In the genomic region with DNA sequence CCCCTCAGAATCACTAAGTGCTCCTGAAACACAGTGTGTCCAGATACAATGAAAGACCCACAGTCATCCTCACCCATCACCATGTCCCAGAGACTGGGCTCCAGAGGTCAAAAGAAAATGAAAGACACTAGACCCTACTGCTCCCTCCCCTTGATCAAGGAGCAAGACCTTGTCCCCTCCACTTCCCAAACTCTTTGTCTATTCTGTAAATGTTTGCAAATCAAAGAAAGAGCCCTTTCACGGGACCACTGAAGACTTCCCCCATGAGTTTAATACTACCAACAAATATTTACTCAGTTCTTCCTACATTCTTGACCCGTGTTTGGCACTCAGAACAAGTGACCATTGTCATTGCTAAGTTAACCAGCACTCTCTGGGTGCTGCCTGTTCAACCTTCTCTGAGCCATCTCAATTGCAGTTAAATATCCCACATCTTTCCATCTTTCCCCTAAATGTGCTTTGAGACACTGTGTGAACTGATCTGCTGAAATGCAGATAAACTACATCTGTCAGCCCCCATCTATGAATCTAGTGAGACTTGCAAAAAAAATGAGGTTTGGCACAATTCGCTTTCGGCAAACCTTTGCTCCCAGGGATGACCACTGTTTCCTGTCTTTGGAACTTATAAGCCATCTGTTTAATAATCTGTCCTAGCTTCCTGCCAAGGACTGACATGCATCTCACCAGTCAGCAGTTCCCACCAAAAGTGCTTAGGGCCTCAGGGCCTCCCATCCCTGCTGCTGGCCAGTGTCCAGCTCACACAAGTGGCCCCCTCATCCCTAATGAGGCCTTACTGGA, we compare ENCODE assay signal across 1 cellular context.
TF ChIP-seq lines count a peak whose summit lies in the region.

No MANE protein-coding gene starts in this region.

TF ChIP-seq in HepG2, 621 proteins besides CTCF, POLR2A, EP300 and RAD21 (continued from another document and continues in another):
- TF ChIP-seq ZNF136 (CRISPR knock-in tag; IDR thresholded peaks at IDR 0.05; ENCODE audit: low read depth), result peak; percentile 58; the same call in 1 of the 2 replicates
- TF ChIP-seq MAFK (conservative IDR thresholded peaks at IDR 0.05 in 1 of 2, IDR thresholded peaks at IDR 0.05 in 1 of 2; ENCODE audit: low read length in 2 of 2), result peak; percentile 61 to 62; a peak in 3 of 4 replicates
- TF ChIP-seq YY1 (IDR thresholded peaks at IDR 0.05; ENCODE audit: insufficient read depth, insufficient replicate concordance, low read depth, low read length), result peak; percentile 53
- TF ChIP-seq, protein P1, sequence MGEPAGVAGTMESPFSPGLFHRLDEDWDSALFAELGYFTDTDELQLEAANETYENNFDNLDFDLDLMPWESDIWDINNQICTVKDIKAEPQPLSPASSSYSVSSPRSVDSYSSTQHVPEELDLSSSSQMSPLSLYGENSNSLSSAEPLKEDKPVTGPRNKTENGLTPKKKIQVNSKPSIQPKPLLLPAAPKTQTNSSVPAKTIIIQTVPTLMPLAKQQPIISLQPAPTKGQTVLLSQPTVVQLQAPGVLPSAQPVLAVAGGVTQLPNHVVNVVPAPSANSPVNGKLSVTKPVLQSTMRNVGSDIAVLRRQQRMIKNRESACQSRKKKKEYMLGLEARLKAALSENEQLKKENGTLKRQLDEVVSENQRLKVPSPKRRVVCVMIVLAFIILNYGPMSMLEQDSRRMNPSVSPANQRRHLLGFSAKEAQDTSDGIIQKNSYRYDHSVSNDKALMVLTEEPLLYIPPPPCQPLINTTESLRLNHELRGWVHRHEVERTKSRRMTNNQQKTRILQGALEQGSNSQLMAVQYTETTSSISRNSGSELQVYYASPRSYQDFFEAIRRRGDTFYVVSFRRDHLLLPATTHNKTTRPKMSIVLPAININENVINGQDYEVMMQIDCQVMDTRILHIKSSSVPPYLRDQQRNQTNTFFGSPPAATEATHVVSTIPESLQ (CRISPR knock-in tag; conservative IDR thresholded peaks at IDR 0.05), result no peak
- TF ChIP-seq ZNF788 (CRISPR knock-in tag; IDR thresholded peaks at IDR 0.05; ENCODE audit: borderline replicate concordance), result peak; percentile 33; the same call in 1 of the 2 replicates
- TF ChIP-seq SIN3B (IDR thresholded peaks at IDR 0.05; ENCODE audit: low read length), result no peak
- peak; percentile 32; the same call in 1 of the 2 replicates for TF ChIP-seq POGZ (CRISPR knock-in tag; IDR thresholded peaks at IDR 0.05)
- TF ChIP-seq HMGA1 (CRISPR knock-in tag; conservative IDR thresholded peaks at IDR 0.05), result no peak
- TF ChIP-seq THAP11 (CRISPR knock-in tag; IDR thresholded peaks at IDR 0.05), result peak; percentile 0; the same call in 1 of the 2 replicates
- TF ChIP-seq, protein P2, sequence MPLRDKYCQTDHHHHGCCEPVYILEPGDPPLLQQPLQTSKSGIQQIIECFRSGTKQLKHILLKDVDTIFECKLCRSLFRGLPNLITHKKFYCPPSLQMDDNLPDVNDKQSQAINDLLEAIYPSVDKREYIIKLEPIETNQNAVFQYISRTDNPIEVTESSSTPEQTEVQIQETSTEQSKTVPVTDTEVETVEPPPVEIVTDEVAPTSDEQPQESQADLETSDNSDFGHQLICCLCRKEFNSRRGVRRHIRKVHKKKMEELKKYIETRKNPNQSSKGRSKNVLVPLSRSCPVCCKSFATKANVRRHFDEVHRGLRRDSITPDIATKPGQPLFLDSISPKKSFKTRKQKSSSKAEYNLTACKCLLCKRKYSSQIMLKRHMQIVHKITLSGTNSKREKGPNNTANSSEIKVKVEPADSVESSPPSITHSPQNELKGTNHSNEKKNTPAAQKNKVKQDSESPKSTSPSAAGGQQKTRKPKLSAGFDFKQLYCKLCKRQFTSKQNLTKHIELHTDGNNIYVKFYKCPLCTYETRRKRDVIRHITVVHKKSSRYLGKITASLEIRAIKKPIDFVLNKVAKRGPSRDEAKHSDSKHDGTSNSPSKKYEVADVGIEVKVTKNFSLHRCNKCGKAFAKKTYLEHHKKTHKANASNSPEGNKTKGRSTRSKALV (CRISPR knock-in tag; IDR thresholded peaks at IDR 0.05), result no peak
- TF ChIP-seq, protein P3, sequence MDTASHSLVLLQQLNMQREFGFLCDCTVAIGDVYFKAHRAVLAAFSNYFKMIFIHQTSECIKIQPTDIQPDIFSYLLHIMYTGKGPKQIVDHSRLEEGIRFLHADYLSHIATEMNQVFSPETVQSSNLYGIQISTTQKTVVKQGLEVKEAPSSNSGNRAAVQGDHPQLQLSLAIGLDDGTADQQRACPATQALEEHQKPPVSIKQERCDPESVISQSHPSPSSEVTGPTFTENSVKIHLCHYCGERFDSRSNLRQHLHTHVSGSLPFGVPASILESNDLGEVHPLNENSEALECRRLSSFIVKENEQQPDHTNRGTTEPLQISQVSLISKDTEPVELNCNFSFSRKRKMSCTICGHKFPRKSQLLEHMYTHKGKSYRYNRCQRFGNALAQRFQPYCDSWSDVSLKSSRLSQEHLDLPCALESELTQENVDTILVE (CRISPR knock-in tag; IDR thresholded peaks at IDR 0.05), result no peak; the same call in 1 of the 2 replicates
- no peak for TF ChIP-seq KAT2B (IDR thresholded peaks at IDR 0.05; ENCODE audit: borderline replicate concordance, low read depth, low read length)
- no peak for TF ChIP-seq ZNF235 (CRISPR knock-in tag; IDR thresholded peaks at IDR 0.05; ENCODE audit: borderline replicate concordance)
- TF ChIP-seq TBL1XR1 (IDR thresholded peaks at IDR 0.05; ENCODE audit: borderline replicate concordance, low read length, partially characterized antibody), result no peak
- no peak for TF ChIP-seq ZNF224 (CRISPR knock-in tag; IDR thresholded peaks at IDR 0.05)
- 0 out of 2 replicates have a peak, but pooled peaks have one; percentile 54 for TF ChIP-seq KAT8 (CRISPR knock-in tag; IDR thresholded peaks at IDR 0.05)
- peak; percentile 84 for TF ChIP-seq FOXP4 (CRISPR knock-in tag; IDR thresholded peaks at IDR 0.05)
- TF ChIP-seq ZNF121 (CRISPR knock-in tag; IDR thresholded peaks at IDR 0.05), result peak; percentile 41; the same call in 1 of the 2 replicates
- TF ChIP-seq, protein P4, sequence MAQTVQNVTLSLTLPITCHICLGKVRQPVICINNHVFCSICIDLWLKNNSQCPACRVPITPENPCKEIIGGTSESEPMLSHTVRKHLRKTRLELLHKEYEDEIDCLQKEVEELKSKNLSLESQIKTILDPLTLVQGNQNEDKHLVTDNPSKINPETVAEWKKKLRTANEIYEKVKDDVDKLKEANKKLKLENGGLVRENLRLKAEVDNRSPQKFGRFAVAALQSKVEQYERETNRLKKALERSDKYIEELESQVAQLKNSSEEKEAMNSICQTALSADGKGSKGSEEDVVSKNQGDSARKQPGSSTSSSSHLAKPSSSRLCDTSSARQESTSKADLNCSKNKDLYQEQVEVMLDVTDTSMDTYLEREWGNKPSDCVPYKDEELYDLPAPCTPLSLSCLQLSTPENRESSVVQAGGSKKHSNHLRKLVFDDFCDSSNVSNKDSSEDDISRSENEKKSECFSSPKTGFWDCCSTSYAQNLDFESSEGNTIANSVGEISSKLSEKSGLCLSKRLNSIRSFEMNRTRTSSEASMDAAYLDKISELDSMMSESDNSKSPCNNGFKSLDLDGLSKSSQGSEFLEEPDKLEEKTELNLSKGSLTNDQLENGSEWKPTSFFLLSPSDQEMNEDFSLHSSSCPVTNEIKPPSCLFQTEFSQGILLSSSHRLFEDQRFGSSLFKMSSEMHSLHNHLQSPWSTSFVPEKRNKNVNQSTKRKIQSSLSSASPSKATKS (CRISPR knock-in tag; IDR thresholded peaks at IDR 0.05), result no peak
- 0 out of 2 replicates have a peak, but pooled peaks have one; percentile 50 for TF ChIP-seq ZNF549 (CRISPR knock-in tag; IDR thresholded peaks at IDR 0.05)
- TF ChIP-seq HMG20B (CRISPR knock-in tag; conservative IDR thresholded peaks at IDR 0.05), result peak; percentile 68; the same call in 1 of the 2 replicates
- TF ChIP-seq CHD4 (IDR thresholded peaks at IDR 0.05; ENCODE audit: borderline replicate concordance, low read length), result peak; percentile 97; the same call in 1 of the 2 replicates
- no peak for TF ChIP-seq GRHL1 (CRISPR knock-in tag; conservative IDR thresholded peaks at IDR 0.05)
- peak; percentile 97 for TF ChIP-seq ZNF746 (CRISPR knock-in tag; IDR thresholded peaks at IDR 0.05)
- 0 out of 2 replicates have a peak, but pooled peaks have one; percentile 47 for TF ChIP-seq KLF9 (CRISPR knock-in tag; IDR thresholded peaks at IDR 0.05; ENCODE audit: low read depth)
- no peak for TF ChIP-seq SRSF4 (IDR thresholded peaks at IDR 0.05; ENCODE audit: low read depth, low read length, poor library complexity, severe bottlenecking)
- TF ChIP-seq ZFP41 (CRISPR knock-in tag; IDR thresholded peaks at IDR 0.05; ENCODE audit: borderline replicate concordance), result no peak
- TF ChIP-seq ZNF333 (CRISPR knock-in tag; IDR thresholded peaks at IDR 0.05; ENCODE audit: borderline replicate concordance), result no peak
- TF ChIP-seq DMAP1 (CRISPR knock-in tag; IDR thresholded peaks at IDR 0.05), result no peak; the same call in 1 of the 2 replicates
- 0 out of 2 replicates have a peak, but pooled peaks have one; percentile 40 for TF ChIP-seq SP4 (CRISPR knock-in tag; IDR thresholded peaks at IDR 0.05)
- peak; percentile 51; the same call in 1 of the 2 replicates for TF ChIP-seq ZNF709 (CRISPR knock-in tag; IDR thresholded peaks at IDR 0.05)
- no peak for TF ChIP-seq IRF1 (CRISPR knock-in tag; IDR thresholded peaks at IDR 0.05; ENCODE audit: low read depth)
- no peak for TF ChIP-seq CBX2 (IDR thresholded peaks at IDR 0.05; ENCODE audit: low read depth, low read length)
- no peak for TF ChIP-seq CBX2 (CRISPR knock-in tag; IDR thresholded peaks at IDR 0.05; ENCODE audit: low read depth)
- TF ChIP-seq ZSCAN12 (CRISPR knock-in tag; IDR thresholded peaks at IDR 0.05), result no peak
- no peak for TF ChIP-seq PBX3 (CRISPR knock-in tag; IDR thresholded peaks at IDR 0.05; ENCODE audit: borderline replicate concordance)
- TF ChIP-seq ZNF749 (CRISPR knock-in tag; IDR thresholded peaks at IDR 0.05; ENCODE audit: borderline replicate concordance), result no peak
- peak; percentile 59; the same call in 1 of the 2 replicates for TF ChIP-seq TBX3 (IDR thresholded peaks at IDR 0.05; ENCODE audit: borderline replicate concordance)
- TF ChIP-seq ZBTB7A (CRISPR knock-in tag; IDR thresholded peaks at IDR 0.05), result no peak; the same call in 1 of the 2 replicates
- TF ChIP-seq, protein P5, sequence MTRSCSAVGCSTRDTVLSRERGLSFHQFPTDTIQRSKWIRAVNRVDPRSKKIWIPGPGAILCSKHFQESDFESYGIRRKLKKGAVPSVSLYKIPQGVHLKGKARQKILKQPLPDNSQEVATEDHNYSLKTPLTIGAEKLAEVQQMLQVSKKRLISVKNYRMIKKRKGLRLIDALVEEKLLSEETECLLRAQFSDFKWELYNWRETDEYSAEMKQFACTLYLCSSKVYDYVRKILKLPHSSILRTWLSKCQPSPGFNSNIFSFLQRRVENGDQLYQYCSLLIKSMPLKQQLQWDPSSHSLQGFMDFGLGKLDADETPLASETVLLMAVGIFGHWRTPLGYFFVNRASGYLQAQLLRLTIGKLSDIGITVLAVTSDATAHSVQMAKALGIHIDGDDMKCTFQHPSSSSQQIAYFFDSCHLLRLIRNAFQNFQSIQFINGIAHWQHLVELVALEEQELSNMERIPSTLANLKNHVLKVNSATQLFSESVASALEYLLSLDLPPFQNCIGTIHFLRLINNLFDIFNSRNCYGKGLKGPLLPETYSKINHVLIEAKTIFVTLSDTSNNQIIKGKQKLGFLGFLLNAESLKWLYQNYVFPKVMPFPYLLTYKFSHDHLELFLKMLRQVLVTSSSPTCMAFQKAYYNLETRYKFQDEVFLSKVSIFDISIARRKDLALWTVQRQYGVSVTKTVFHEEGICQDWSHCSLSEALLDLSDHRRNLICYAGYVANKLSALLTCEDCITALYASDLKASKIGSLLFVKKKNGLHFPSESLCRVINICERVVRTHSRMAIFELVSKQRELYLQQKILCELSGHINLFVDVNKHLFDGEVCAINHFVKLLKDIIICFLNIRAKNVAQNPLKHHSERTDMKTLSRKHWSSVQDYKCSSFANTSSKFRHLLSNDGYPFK (CRISPR knock-in tag; IDR thresholded peaks at IDR 0.05; ENCODE audit: borderline replicate concordance), result no peak
- TF ChIP-seq ARNTL (CRISPR knock-in tag; IDR thresholded peaks at IDR 0.05), result peak; percentile 55; the same call in 1 of the 2 replicates
- TF ChIP-seq TMF1 (CRISPR knock-in tag; IDR thresholded peaks at IDR 0.05; ENCODE audit: low read depth), result no peak
- TF ChIP-seq MED1 (CRISPR knock-in tag; IDR thresholded peaks at IDR 0.05), result peak; percentile 86
